Comparison of ENCODE assay signal across 1 cellular context in genomic region chr9:124282442-124283231, GRCh38.
TF ChIP-seq lines count a peak whose summit lies in the region.

No MANE protein-coding gene starts in this region.

TF ChIP-seq in HepG2, 621 proteins besides CTCF, POLR2A, EP300 and RAD21 (continued from another document and continues in another):
- TF ChIP-seq ZBTB37 (CRISPR knock-in tag; IDR thresholded peaks at IDR 0.05): peak; percentile 58; the same call in 1 of the 2 replicates
- TF ChIP-seq ZNF484 (CRISPR knock-in tag; IDR thresholded peaks at IDR 0.05; ENCODE audit: borderline replicate concordance, low read depth): no peak
- no peak for TF ChIP-seq RFXANK (CRISPR knock-in tag; IDR thresholded peaks at IDR 0.05)
- TF ChIP-seq ZNF710 (CRISPR knock-in tag; IDR thresholded peaks at IDR 0.05; ENCODE audit: borderline replicate concordance): no peak
- 0 out of 2 replicates have a peak, but pooled peaks have one; percentile 55 for TF ChIP-seq CCDC6 (CRISPR knock-in tag; IDR thresholded peaks at IDR 0.05)
- TF ChIP-seq ZNF800 (CRISPR knock-in tag; IDR thresholded peaks at IDR 0.05): no peak
- TF ChIP-seq HNRNPUL1 (IDR thresholded peaks at IDR 0.05; ENCODE audit: low read depth, low read length): no peak
- 0 out of 2 replicates have a peak, but pooled peaks have one; percentile 28 for TF ChIP-seq DMAP1 (CRISPR knock-in tag; IDR thresholded peaks at IDR 0.05)
- no peak for TF ChIP-seq CERS6 (CRISPR knock-in tag; IDR thresholded peaks at IDR 0.05)
- TF ChIP-seq ZXDC (CRISPR knock-in tag; IDR thresholded peaks at IDR 0.05): no peak
- TF ChIP-seq ZNF292 (CRISPR knock-in tag; IDR thresholded peaks at IDR 0.05; ENCODE audit: borderline replicate concordance, low read depth): peak; percentile 26; the same call in 1 of the 2 replicates
- peak; percentile 19; the same call in 1 of the 2 replicates for TF ChIP-seq UBTF (CRISPR knock-in tag; IDR thresholded peaks at IDR 0.05)
- TF ChIP-seq BCL3 (CRISPR knock-in tag; IDR thresholded peaks at IDR 0.05): no peak
- TF ChIP-seq ZFAT (CRISPR knock-in tag; conservative IDR thresholded peaks at IDR 0.05): no peak
- TF ChIP-seq ZBTB4 (CRISPR knock-in tag; IDR thresholded peaks at IDR 0.05; ENCODE audit: borderline replicate concordance): 0 out of 2 replicates have a peak, but pooled peaks have one; percentile 32
- TF ChIP-seq HCFC1 (IDR thresholded peaks at IDR 0.05; ENCODE audit: low read depth, low read length): no peak
- no peak for TF ChIP-seq ZNF552 (CRISPR knock-in tag; IDR thresholded peaks at IDR 0.05; ENCODE audit: borderline replicate concordance)
- TF ChIP-seq CCAR2 (optimal IDR thresholded peaks at IDR 0.05; ENCODE audit: low read depth, low read length): no peak
- TF ChIP-seq ZNF282 (IDR thresholded peaks at IDR 0.05; ENCODE audit: partially characterized antibody): no peak
- TF ChIP-seq ZNF564 (CRISPR knock-in tag; IDR thresholded peaks at IDR 0.05): no peak
- TF ChIP-seq GRHL1 (CRISPR knock-in tag; conservative IDR thresholded peaks at IDR 0.05): no peak
- TF ChIP-seq MTF1 (CRISPR knock-in tag; IDR thresholded peaks at IDR 0.05): no peak
- no peak for TF ChIP-seq SKI (IDR thresholded peaks at IDR 0.05; ENCODE audit: partially characterized antibody)
- no peak for TF ChIP-seq MNT (IDR thresholded peaks at IDR 0.05)
- TF ChIP-seq TFDP1 (CRISPR knock-in tag; IDR thresholded peaks at IDR 0.05; ENCODE audit: borderline replicate concordance): peak; percentile 62; the same call in 1 of the 2 replicates
- TF ChIP-seq ZNF503 (CRISPR knock-in tag; IDR thresholded peaks at IDR 0.05): peak; percentile 28; the same call in 1 of the 2 replicates
- TF ChIP-seq MAX (IDR thresholded peaks at IDR 0.05): peak; percentile 44; the same call in 1 of the 2 replicates
- no peak for TF ChIP-seq CAMTA2 (CRISPR knock-in tag; IDR thresholded peaks at IDR 0.05; ENCODE audit: borderline replicate concordance)
